19 cellular contexts compared by ENCODE assay signal in genomic region chr15:52306270-52306669, GRCh38. TPM values are rescaled to one million over a fixed set of nuclear protein-coding genes. Genes with fewer than 3 reads are reported as not detected.
A peak's percentile ranks its signal among the peaks of the same experiment; 100 is the strongest.
DNase-seq lines count a peak whose midpoint lies in the region; ATAC-seq and TF ChIP-seq lines count a peak whose summit lies in the region.
"Had no signal": no experiment of that assay in that cellular context is flagged by ENCODE, and none has a peak within 500 bp of the region (broad histone marks: within the 10 kb centered on the region; RNA-seq: fewer than 3 reads in every experiment).

No MANE protein-coding gene starts in this region.

- no peaks in the 10 kb centered on the region for H3K27me3 Mint-ChIP-seq in activated CD4-positive, alpha-beta T cell treated with anti-CD3 and anti-CD28 coated beads for 36 hours

- peak; percentile 92 for ATAC-seq in activated CD4-positive, alpha-beta T cell treated with anti-CD3 and anti-CD28 coated beads for 36 hours
- peak; percentile 98 for ATAC-seq in PC-3
- ATAC-seq in gastrocnemius medialis = no peak
- no peak for ATAC-seq in sciatic nerve
- ATAC-seq: CD8-positive, alpha-beta T cell; GM23338 had no signal

- no peaks in the 10 kb centered on the region for H4K20me1 ChIP-seq in PC-3 (ENCODE audit: low read length)

- no peak overlapping the region for H2AFZ ChIP-seq in PC-3 (ENCODE audit: low read length)
- H2AFZ ChIP-seq: GM23338 had no signal

- H3K4me1 Mint-ChIP-seq in activated CD4-positive, alpha-beta T cell treated with anti-CD3 and anti-CD28 coated beads for 36 hours = peaks cover 10% of the 10 kb centered on the region

- no TSS peak for BruUV-seq in PC-3 (replicated peaks; lab: Mats Ljungman, UMichigan)

- TF ChIP-seq CTCF in PC-3 (conservative IDR thresholded peaks at IDR 0.05; ENCODE audit: low read depth, low read length) = no peak
- no peak for TF ChIP-seq CTCF in gastrocnemius medialis (IDR thresholded peaks at IDR 0.05 in 4 of 5, conservative IDR thresholded peaks at IDR 0.05 in 1 of 5)

- H3K4me3 ChIP-seq in PC-3 (ENCODE audit: low read length) (no peak overlapping the region), gastrocnemius medialis (no peak overlapping the region)
- H3K4me3 ChIP-seq: cardiac muscle cell, GM23338, vagina had no signal

- intact Hi-C loops in activated CD4-positive, alpha-beta T cell treated with anti-CD3 and anti-CD28 coated beads for 36 hours (cut with DNase I, micrococcal nuclease) = no loop called here
- intact Hi-C loops in PC-3 (cut with micrococcal nuclease) (no loop called here), gastrocnemius medialis (cut with DNase I; ENCODE audit: low total_unique reads) (no loop called here), sciatic nerve (cut with DNase I) (no loop called here)

- H3K4me2 ChIP-seq in PC-3 (ENCODE audit: low read length) = peak overlapping the region; percentile 54; the same call in 1 of the 2 replicates
- H3K4me2 ChIP-seq: GM23338 had no signal

- peaks cover 38% of the 10 kb centered on the region for H3K4me1 ChIP-seq in PC-3 (ENCODE audit: insufficient read depth, low read length)
- no peaks in the 10 kb centered on the region for H3K4me1 ChIP-seq in gastrocnemius medialis
- H3K4me1 ChIP-seq: vagina had no signal

- H3K27ac ChIP-seq in PC-3 (ENCODE audit: low read length) (peak overlapping the region; percentile 77), epithelial cell of prostate (peak overlapping the region; percentile 80), gastrocnemius medialis (no peak overlapping the region)
- H3K27ac ChIP-seq: cardiac muscle cell, HL-60, vagina had no signal

- no peak for DNase-seq in activated CD4-positive, alpha-beta T cell treated with anti-CD3 and anti-CD28 coated beads for 36 hours
- no peak for DNase-seq in activated CD4-positive, alpha-beta T cell treated with anti-CD3 and anti-CD28 coated beads for 48 hours
- DNase-seq in PC-3 = peak; percentile 90
- DNase-seq in epithelial cell of prostate (ENCODE audit: low read depth, low spot score) = peak; percentile 78
- DNase-seq in non-pigmented ciliary epithelial cell (ENCODE audit: low read depth) = peak; percentile 47
- DNase-seq in gastrocnemius medialis = no peak
- no peak for DNase-seq in sciatic nerve (ENCODE audit: low spot score)
- DNase-seq in SHP77 treated with DMSO at 0.1 percent for 48 hours (lab: John Stamatoyannopoulos, UW) = no peak
- DNase-seq: activated CD8-positive, alpha-beta memory T cell treated with anti-CD3 and anti-CD28 coated beads, Interleukin-2, amount 50 U/mL, for 4 hours; activated naive CD4-positive, alpha-beta T cell treated with anti-CD3 and anti-CD28 coated beads, Interleukin-2, amount 50 U/mL, for 16 hours; CD8-positive, alpha-beta T cell; effector CD8-positive, alpha-beta T cell; NCI-H146; SIG-M5 had no signal

- H3K36me3 Mint-ChIP-seq in activated CD4-positive, alpha-beta T cell treated with anti-CD3 and anti-CD28 coated beads for 36 hours (ENCODE audit: low read depth) = peaks cover 7% of the 10 kb centered on the region

- peak overlapping the region; percentile 14; the same call in 1 of the 2 replicates for H3K9ac ChIP-seq in PC-3 (ENCODE audit: low read length)

- in situ Hi-C loops in gastrocnemius medialis (cut with MboI; ENCODE audit: low sequenced_read_pairs in 4 of 4) = no loop called here

- H3K27ac Mint-ChIP-seq in activated CD4-positive, alpha-beta T cell treated with anti-CD3 and anti-CD28 coated beads for 36 hours = no peak overlapping the region
- H3K27ac Mint-ChIP-seq: CD8-positive, alpha-beta T cell; GM23338 had no signal

- no peak for TF ChIP-seq POLR2A in gastrocnemius medialis (IDR thresholded peaks at IDR 0.05)

- H3K9me3 ChIP-seq in PC-3 (ENCODE audit: low read length) = no peaks in the 10 kb centered on the region
- no peaks in the 10 kb centered on the region for H3K9me3 ChIP-seq in gastrocnemius medialis
- H3K9me3 ChIP-seq: vagina had no signal

- H3K4me3 Mint-ChIP-seq in activated CD4-positive, alpha-beta T cell treated with anti-CD3 and anti-CD28 coated beads for 36 hours = no peak overlapping the region
- H3K4me3 Mint-ChIP-seq: CD8-positive, alpha-beta T cell; GM23338; neural crest cell had no signal

- H3K27me3 ChIP-seq in PC-3 (ENCODE audit: low read length) (no peaks in the 10 kb centered on the region), gastrocnemius medialis (no peaks in the 10 kb centered on the region)
- H3K27me3 ChIP-seq: cardiac muscle cell, vagina had no signal

- no peaks in the 10 kb centered on the region for H3F3A ChIP-seq in PC-3 (ENCODE audit: low read length, unreplicated experiment)

- H3K36me3 ChIP-seq in PC-3 (ENCODE audit: low read depth, low read length) (no peaks in the 10 kb centered on the region), gastrocnemius medialis (no peaks in the 10 kb centered on the region)
- H3K36me3 ChIP-seq: cardiac muscle cell had no signal

- no peaks in the 10 kb centered on the region for H3K79me2 ChIP-seq in PC-3 (ENCODE audit: low read length)

- no peaks in the 10 kb centered on the region for H3K9me2 ChIP-seq in PC-3 (replicated peaks; ENCODE audit: low read length)

- CTCF ChIA-PET in activated CD4-positive, alpha-beta T cell treated with anti-CD3 and anti-CD28 coated beads for 36 hours (lab: Charles Lee) = no interaction called here
- CTCF ChIA-PET in PC-3 (lab: Charles Lee) = no interaction called here

- H3K9me3 Mint-ChIP-seq in activated CD4-positive, alpha-beta T cell treated with anti-CD3 and anti-CD28 coated beads for 36 hours (ENCODE audit: low read depth) = no peaks in the 10 kb centered on the region
- H3K9me3 Mint-ChIP-seq: CD8-positive, alpha-beta T cell; GM23338 had no signal

- POLR2A ChIA-PET in activated CD4-positive, alpha-beta T cell treated with anti-CD3 and anti-CD28 coated beads for 36 hours (lab: Charles Lee) = no interaction called here
- POLR2A ChIA-PET in PC-3 (lab: Charles Lee; ENCODE audit: unreplicated experiment) = interaction anchor here (0.5 kb wide), 1 partner anchor 18 kb away, joined by 3 read pairs; no protein-coding TSS in a partner anchor

RNA-seq across cellular contexts. Expression of gene MYO5C, which starts 10.7 kb away (rescaled TPM):
- under 1 TPM; 0.42 to 0.69 TPM for total RNA-seq in activated CD4-positive, alpha-beta T cell treated with anti-CD3 and anti-CD28 coated beads for 36 hours
- total RNA-seq in PC-3 (2014; rRNA removed) = 16.7 and 17.7 TPM in 2 replicates
- 1 to 10 TPM; 1.2 to 4.3 (median 2.9) TPM for total RNA-seq in gastrocnemius medialis
- 16.3 TPM for total RNA-seq in sciatic nerve

Comparison
In these comparisons a context has a peak if more than half of its experiments do, and no peak if none do; other contexts are left out.
1. ATAC-seq: peak in activated CD4-positive, alpha-beta T cell treated with anti-CD3 and anti-CD28 coated beads for 36 hours (single experiment) and PC-3 (single experiment); none in gastrocnemius medialis (0 of 2) and sciatic nerve (single experiment).
2. DNase-seq: peak in PC-3 (single experiment), epithelial cell of prostate (single experiment) and non-pigmented ciliary epithelial cell (single experiment); none in activated CD4-positive, alpha-beta T cell treated with anti-CD3 and anti-CD28 coated beads for 36 hours (single experiment), activated CD4-positive, alpha-beta T cell treated with anti-CD3 and anti-CD28 coated beads for 48 hours (single experiment), gastrocnemius medialis (0 of 2), sciatic nerve (single experiment) and SHP77 treated with DMSO at 0.1 percent for 48 hours (single experiment).
3. H3K27ac ChIP-seq: peak in PC-3 (single experiment) and epithelial cell of prostate (single experiment); none in gastrocnemius medialis (0 of 4).